Comparison of ENCODE assay signal across 20 cellular contexts in the genomic region with DNA sequence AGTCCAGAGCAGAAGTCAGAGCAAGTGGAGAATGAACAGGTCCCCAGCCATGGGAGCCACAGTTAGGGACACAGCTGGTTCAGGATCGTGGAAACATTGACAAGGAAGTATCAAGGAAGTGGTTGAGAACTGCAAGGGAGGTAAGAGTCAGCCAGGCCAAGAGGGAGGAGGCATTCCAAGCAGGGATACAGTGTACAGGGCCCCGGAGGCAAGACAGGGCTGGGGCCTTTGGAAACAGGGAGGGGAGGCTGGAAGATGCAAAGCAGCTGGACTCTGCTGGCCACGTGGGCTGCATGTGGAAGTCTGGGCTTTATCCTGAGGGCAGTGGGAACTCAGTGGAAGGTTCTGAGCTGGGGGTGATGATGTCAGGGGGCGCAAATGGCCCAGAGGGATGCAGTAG.
"Had no signal": no experiment of that assay in that cellular context is flagged by ENCODE, and none has a peak within 500 bp of the region (broad histone marks: within the 10 kb centered on the region; RNA-seq: fewer than 3 reads in every experiment).

No MANE protein-coding gene starts in this region.

- H3K36me3 ChIP-seq: colonic mucosa, uterus had no signal

- H3K27me3 ChIP-seq: colonic mucosa, neutrophil, spleen, uterus had no signal

- H3K27me3 Mint-ChIP-seq: naive thymus-derived CD4-positive, alpha-beta T cell; type B pancreatic cell had no signal

- H3K9me3 ChIP-seq: colonic mucosa, neutrophil, psoas muscle, spleen, uterus had no signal

- H3K27ac Mint-ChIP-seq: nephron progenitor cell, type B pancreatic cell had no signal

- H3K4me3 Mint-ChIP-seq: nephron progenitor cell, type B pancreatic cell had no signal

- H3K4me1 ChIP-seq: colonic mucosa, psoas muscle, spleen, uterus had no signal

- DNase-seq: colonic mucosa; dermis blood vessel endothelial cell; foreskin fibroblast; kidney; left cardiac atrium; left ventricle myocardium superior; naive thymus-derived CD4-positive, alpha-beta T cell; nephron progenitor cell; psoas muscle; retina; spleen; stimulated activated CD4-positive, alpha-beta T cell treated with anti-CD3 and anti-CD28 coated beads, Interleukin-15, amount 100 ng/mL, for 24 hours; stimulated activated CD4-positive, alpha-beta T cell treated with anti-CD3 and anti-CD28 coated beads, Interleukin-1b, Interleukin-23, amount 100 ng/mL, for 48 hours; stimulated activated CD4-positive, alpha-beta T cell treated with anti-CD3 and anti-CD28 coated beads, Interleukin-4, amount 100 ng/mL, for 24 hours; stimulated activated naive CD4-positive, alpha-beta T cell; uterus had no signal

- H3K4me3 ChIP-seq: colonic mucosa, lung, psoas muscle, spleen, uterus had no signal

- ATAC-seq: left cardiac atrium; left ventricle myocardium superior; naive thymus-derived CD4-positive, alpha-beta T cell; psoas muscle; sciatic nerve had no signal

- H3K27ac ChIP-seq: colonic mucosa, neutrophil, psoas muscle, spleen, uterus had no signal

- H3K9me3 Mint-ChIP-seq: naive thymus-derived CD4-positive, alpha-beta T cell; nephron progenitor cell; type B pancreatic cell had no signal
